In the genomic region with DNA sequence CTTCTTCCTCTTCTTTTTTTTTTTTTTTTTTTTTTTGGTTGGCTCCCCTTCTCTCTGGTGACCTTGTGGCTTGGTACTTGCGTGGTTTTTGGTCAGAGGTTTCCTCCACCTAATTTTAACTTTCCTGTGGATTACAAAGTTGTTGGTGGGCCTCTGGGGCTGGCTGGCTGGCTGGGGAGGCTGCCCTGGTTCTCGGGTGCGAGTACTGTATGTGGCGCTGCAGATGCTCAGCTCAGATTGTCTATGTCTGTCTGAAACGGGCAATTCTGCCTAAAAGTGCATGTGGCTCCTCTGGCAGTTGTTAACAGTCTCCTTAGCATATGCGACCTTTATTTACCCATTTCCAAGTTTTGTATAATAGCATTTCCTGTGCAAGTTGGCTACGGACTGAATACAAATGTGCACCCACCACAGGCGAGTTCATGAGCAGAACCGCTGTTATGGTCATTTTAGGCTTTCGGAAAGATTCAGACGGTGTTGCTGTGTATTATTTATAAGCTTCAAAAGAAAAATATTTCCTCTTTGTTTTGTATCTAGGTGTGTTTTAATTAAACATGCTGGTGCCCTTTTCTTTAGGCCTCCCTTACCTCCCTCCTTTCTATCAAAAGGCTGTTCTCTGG, we compare ENCODE assay signal across 14 cellular contexts. TPM values are rescaled to one million over a fixed set of nuclear protein-coding genes. Genes with fewer than 3 reads are reported as not detected.
"Had no signal": no experiment of that assay in that cellular context is flagged by ENCODE, and none has a peak within 500 bp of the region (broad histone marks: within the 10 kb centered on the region; RNA-seq: fewer than 3 reads in every experiment).

No MANE protein-coding gene starts in this region.

- DNase-seq: activated B cell treated with CpG ODN at 0.5 μM for 24 hours; activated CD4-positive, alpha-beta T cell treated with anti-CD3 and anti-CD28 coated beads for 48 hours; activated CD8-positive, alpha-beta memory T cell treated with anti-CD3 and anti-CD28 coated beads, Interleukin-2, amount 50 U/mL, for 4 hours; activated CD8-positive, alpha-beta T cell treated with anti-CD3 and anti-CD28 coated beads, Interleukin-2, amount 10 ng/mL, durations not matched to agents 7 days and 5 days; activated naive CD4-positive, alpha-beta T cell; islet precursor cell; small intestine; stimulated activated CD4-positive, alpha-beta T cell treated with anti-CD3 and anti-CD28 coated beads, Interleukin-4, amount 100 ng/mL, for 24 hours; upper lobe of right lung had no signal

- H2AFZ ChIP-seq: hepatocyte had no signal

- H3K4me3 ChIP-seq: hepatocyte, upper lobe of right lung had no signal

- H3K9me3 ChIP-seq: upper lobe of right lung had no signal

- H3K4me3 Mint-ChIP-seq: activated B cell treated with CpG ODN at 0.5 μM for 24 hours; activated CD8-positive, alpha-beta T cell treated with anti-CD3 and anti-CD28 coated beads, Interleukin-2, amount 10 ng/mL, durations not matched to agents 7 days and 5 days; stimulated activated naive CD8-positive, alpha-beta T cell treated with anti-CD3 and anti-CD28 coated beads, Interleukin-15, Interleukin-2, amounts not matched to agents 100 ng/mL and 50 ng/mL, for 24 hours had no signal

- ATAC-seq: activated CD8-positive, alpha-beta T cell treated with anti-CD3 and anti-CD28 coated beads, Interleukin-2, amount 10 ng/mL, durations not matched to agents 7 days and 5 days; esophagus mucosa; left lobe of liver; upper lobe of right lung had no signal

- H3K36me3 ChIP-seq: upper lobe of right lung had no signal

- H3K27ac Mint-ChIP-seq: activated B cell treated with CpG ODN at 0.5 μM for 24 hours; activated CD8-positive, alpha-beta T cell treated with anti-CD3 and anti-CD28 coated beads, Interleukin-2, amount 10 ng/mL, durations not matched to agents 7 days and 5 days; stimulated activated naive CD8-positive, alpha-beta T cell treated with anti-CD3 and anti-CD28 coated beads, Interleukin-15, Interleukin-2, amounts not matched to agents 100 ng/mL and 50 ng/mL, for 24 hours had no signal

- H3K4me2 ChIP-seq: hepatocyte had no signal

- H3K9me3 Mint-ChIP-seq: stimulated activated naive CD8-positive, alpha-beta T cell treated with anti-CD3 and anti-CD28 coated beads, Interleukin-15, Interleukin-2, amounts not matched to agents 100 ng/mL and 50 ng/mL, for 24 hours had no signal

- H3K27ac ChIP-seq: hepatocyte, upper lobe of right lung had no signal

RNA-seq across cellular contexts. Expression of a gene that starts 4.4 kb away (rescaled TPM):
- total RNA-seq: esophagus mucosa, hepatocyte, left lobe of liver, lung microvascular endothelial cell, upper lobe of right lung had no signal
- polyA plus RNA-seq: hepatocyte, small intestine had no signal
